ENCODE assay signal across 8 cellular contexts in genomic region chr3:115513411-115513800, GRCh38.
A peak's percentile ranks its signal among the peaks of the same experiment; 100 is the strongest.
DNase-seq lines count a peak whose midpoint lies in the region; ATAC-seq and TF ChIP-seq lines count a peak whose summit lies in the region.

No MANE protein-coding gene starts in this region.

- in situ Hi-C loops in GM23248 (cut with MboI) (no loop called here), gastrocnemius medialis (cut with MboI; ENCODE audit: low sequenced_read_pairs in 4 of 4) (no loop called here)

- H3K27me3 ChIP-seq in GM23248 (replicated peaks; ENCODE audit: insufficient read depth) (no peaks in the 10 kb centered on the region), gastrocnemius medialis (no peaks in the 10 kb centered on the region)

- H3K4me2 ChIP-seq in GM23248 (ENCODE audit: unreplicated experiment) (peak overlapping the region; percentile 92), OCI-LY7 (ENCODE audit: low read length) (no peak overlapping the region)

- WGBS in GM23248 (ENCODE audit: low coverage in 1 of 2, low lambda C conversion rate in 2 of 2, missing lambda C conversion rate in 2 of 2), 2 experiments: 42 to 46% methylated on average over 5 of the region's 5 CpGs

- no peak for DNase-seq in GM23248
- DNase-seq in T-helper 2 cell treated with Interferon-gamma antibody and Interleukin-4, amounts not matched to agents 5 μg/mL and 100 μg/mL, for 36 hours (ENCODE audit: low spot score): no peak
- no peak for DNase-seq in foreskin fibroblast
- no peak for DNase-seq in gastrocnemius medialis
- no peak for DNase-seq in GM19240 (ENCODE audit: insufficient read length, low spot score)
- DNase-seq in OCI-LY7 (ENCODE audit: low spot score): no peak

- H3K4me3 Mint-ChIP-seq in T-helper 2 cell treated with Interferon-gamma antibody and Interleukin-4, amounts not matched to agents 5 μg/mL and 100 μg/mL, for 36 hours: peak overlapping the region; percentile 84

- H3K9me3 ChIP-seq in GM23248 (ENCODE audit: low read depth): no peaks in the 10 kb centered on the region
- no peaks in the 10 kb centered on the region for H3K9me3 ChIP-seq in gastrocnemius medialis
- H3K9me3 ChIP-seq in OCI-LY7 (ENCODE audit: low read length): no peaks in the 10 kb centered on the region

- H3K36me3 ChIP-seq in GM23248 (ENCODE audit: low read depth): no peaks in the 10 kb centered on the region
- no peaks in the 10 kb centered on the region for H3K36me3 ChIP-seq in gastrocnemius medialis
- H3K36me3 ChIP-seq in OCI-LY7 (ENCODE audit: insufficient read depth, low read length): no peaks in the 10 kb centered on the region

- H3K79me2 ChIP-seq in GM23248 (ENCODE audit: insufficient read depth): no peaks in the 10 kb centered on the region
- H3K79me2 ChIP-seq in OCI-LY7 (ENCODE audit: insufficient read depth, low read depth, low read length): no peaks in the 10 kb centered on the region

- H3K27me3 Mint-ChIP-seq in T-helper 2 cell treated with Interferon-gamma antibody and Interleukin-4, amounts not matched to agents 5 μg/mL and 100 μg/mL, for 36 hours (ENCODE audit: low read depth): peaks cover 51% of the 10 kb centered on the region

- H3K9me2 ChIP-seq in GM23248 (ENCODE audit: insufficient read depth): no peaks in the 10 kb centered on the region
- H3K9me2 ChIP-seq in OCI-LY7 (ENCODE audit: insufficient read depth, low read length): no peaks in the 10 kb centered on the region

- POLR2A ChIA-PET in OCI-LY7 (lab: Charles Lee): interaction anchor here (0.6 kb wide), 1 partner anchor 320 kb away, joined by 3 read pairs; no protein-coding TSS in a partner anchor

- no TSS peak for BruUV-seq in OCI-LY7 (replicated peaks; lab: Mats Ljungman, UMichigan)

- ATAC-seq in gastrocnemius medialis: no peak
- ATAC-seq in GM19452 (IDR thresholded peaks at IDR 0.05; ENCODE audit: unreplicated experiment): no peak
- no peak for ATAC-seq in GM18858 (IDR thresholded peaks at IDR 0.05; ENCODE audit: unreplicated experiment)

- no peak overlapping the region for H3K27ac Mint-ChIP-seq in T-helper 2 cell treated with Interferon-gamma antibody and Interleukin-4, amounts not matched to agents 5 μg/mL and 100 μg/mL, for 36 hours

- TF ChIP-seq CTCF in foreskin fibroblast (IDR thresholded peaks at IDR 0.05; ENCODE audit: low read depth, low read length) (no peak), gastrocnemius medialis (IDR thresholded peaks at IDR 0.05 in 4 of 5, conservative IDR thresholded peaks at IDR 0.05 in 1 of 5) (no peak), OCI-LY7 (conservative IDR thresholded peaks at IDR 0.05; ENCODE audit: low read length) (no peak)

- H3K4me1 Mint-ChIP-seq in T-helper 2 cell treated with Interferon-gamma antibody and Interleukin-4, amounts not matched to agents 5 μg/mL and 100 μg/mL, for 36 hours (ENCODE audit: low read depth): peaks cover 20% of the 10 kb centered on the region

- H3K4me1 ChIP-seq in GM23248 (ENCODE audit: insufficient read depth) (peaks cover 16% of the 10 kb centered on the region), gastrocnemius medialis (peaks cover 0 to 13% of the 10 kb centered on the region in 2 donors), OCI-LY7 (ENCODE audit: insufficient read depth, low read length, poor library complexity, severe bottlenecking) (no peaks in the 10 kb centered on the region)

- H3K9me3 Mint-ChIP-seq in T-helper 2 cell treated with Interferon-gamma antibody and Interleukin-4, amounts not matched to agents 5 μg/mL and 100 μg/mL, for 36 hours: no peaks in the 10 kb centered on the region

- CTCF ChIA-PET in OCI-LY7 (lab: Charles Lee; ENCODE audit: unreplicated experiment): no interaction called here

- H2AFZ ChIP-seq in GM23248 (peak overlapping the region; percentile 96), OCI-LY7 (ENCODE audit: low read length) (no peak overlapping the region)

- H3K4me3 ChIP-seq in GM23248 (peak overlapping the region; percentile 89), foreskin fibroblast (ENCODE audit: low read depth in 1 of 2, low read length in 2 of 2) (peak overlapping the region; percentile 49 to 55), gastrocnemius medialis (peak overlapping the region; percentile 50 to 63 (median 51)), OCI-LY7 (ENCODE audit: low read depth, low read length, poor library complexity, severe bottlenecking) (no peak overlapping the region)

- H3K27ac ChIP-seq in GM23248 (no peak overlapping the region), gastrocnemius medialis (no peak overlapping the region), OCI-LY7 (ENCODE audit: low read depth, low read length, poor library complexity, severe bottlenecking) (no peak overlapping the region)

- peak overlapping the region; percentile 80; the same call in 1 of the 2 replicates for H3K9ac ChIP-seq in GM23248

- H3F3A ChIP-seq in GM23248 (ENCODE audit: insufficient read depth): peaks cover 12% of the 10 kb centered on the region; the same call in 1 of the 2 replicates

- H4K20me1 ChIP-seq in GM23248 (ENCODE audit: insufficient read depth) (no peaks in the 10 kb centered on the region), OCI-LY7 (ENCODE audit: insufficient read depth, low read length) (no peaks in the 10 kb centered on the region)

- TF ChIP-seq POLR2A in gastrocnemius medialis (IDR thresholded peaks at IDR 0.05): no peak

- no peaks in the 10 kb centered on the region for H3K36me3 Mint-ChIP-seq in T-helper 2 cell treated with Interferon-gamma antibody and Interleukin-4, amounts not matched to agents 5 μg/mL and 100 μg/mL, for 36 hours (ENCODE audit: low read depth)

- intact Hi-C loops in gastrocnemius medialis (cut with DNase I; ENCODE audit: low total_unique reads) (no loop called here), OCI-LY7 (cut with micrococcal nuclease; ENCODE audit: unreplicated experiment) (no loop called here)
